ENCODE assay signal across 8 cellular contexts in the genomic region with DNA sequence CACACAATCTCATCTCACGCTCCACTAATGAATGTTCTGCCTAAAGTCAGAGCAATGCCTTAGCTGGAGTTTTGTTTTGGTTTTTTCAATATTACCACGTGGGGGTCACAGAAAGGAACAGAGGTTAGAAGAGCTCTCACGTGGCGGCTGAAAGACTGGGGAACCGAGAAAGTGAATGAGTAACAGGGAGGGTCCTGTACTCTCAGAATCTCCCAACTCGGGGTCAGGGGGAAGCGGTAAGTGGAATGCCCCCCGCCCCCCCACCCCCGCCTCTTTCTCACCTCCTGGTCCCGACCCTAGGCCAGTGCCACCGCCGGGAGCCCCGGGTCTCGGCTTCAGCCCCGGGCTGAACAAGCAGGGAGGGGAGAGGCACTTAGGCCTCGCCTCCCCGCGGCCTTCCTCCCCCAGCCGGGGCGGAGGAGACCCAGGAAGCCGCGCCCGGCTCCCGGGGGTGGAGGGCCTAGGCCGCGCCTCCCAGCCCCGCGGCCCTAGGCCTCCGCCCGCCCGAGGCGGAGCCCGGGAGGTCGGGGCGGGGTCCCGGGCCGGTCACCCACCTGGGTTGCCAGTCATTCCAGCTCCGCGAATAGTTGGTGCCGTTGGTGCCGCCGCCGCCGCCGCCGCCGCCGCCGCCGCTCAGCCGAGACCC.
DNase-seq lines count a peak whose midpoint lies in the region; ATAC-seq and TF ChIP-seq lines count a peak whose summit lies in the region.
"Not testable (repeated sequence)": the region's sequence is repeated elsewhere in the genome, so short reads cannot be mapped to it uniquely, and the experiment has no call there.

No MANE protein-coding gene starts in this region.

- H3K4me1 Mint-ChIP-seq in T-helper 2 cell treated with Interferon-gamma antibody and Interleukin-4, amounts not matched to agents 5 μg/mL and 100 μg/mL, for 36 hours (ENCODE audit: low read depth): peaks cover 10% of the 10 kb centered on the region
- peaks cover 11% of the 10 kb centered on the region for H3K4me1 Mint-ChIP-seq in activated naive CD8-positive, alpha-beta T cell treated with anti-CD3 and anti-CD28 coated beads, Interleukin-2, amount 10 ng/mL, durations not matched to agents 7 days and 5 days
- H3K4me1 Mint-ChIP-seq in glutamatergic neuron (ENCODE audit: low read depth, unreplicated experiment); neural progenitor cell: not testable (repeated sequence)

- DNase-seq in ELR (ENCODE audit: low read depth) (peak; percentile 77), KBM-7 (peak; percentile 26), glutamatergic neuron (peak; percentile 49), neural progenitor cell (ENCODE audit: low spot score) (peak; percentile 82)
- peak; percentile 85 for DNase-seq in T-helper 2 cell treated with Interferon-gamma antibody and Interleukin-4, amounts not matched to agents 5 μg/mL and 100 μg/mL, for 36 hours (ENCODE audit: low spot score)
- peak; percentile 87 for DNase-seq in activated naive CD8-positive, alpha-beta T cell treated with anti-CD3 and anti-CD28 coated beads, Interleukin-2, amount 10 ng/mL, durations not matched to agents 7 days and 5 days
- DNase-seq in stimulated activated naive CD4-positive, alpha-beta T cell treated with Interleukin-2 at 50 U/mL for 16 hours (lab: John Stamatoyannopoulos, UW): peak; percentile 52

- CTCF ChIA-PET in HEK293 (lab: Yijun Ruan, JAX): not testable (repeated sequence)

- H3K4me3 Mint-ChIP-seq in T-helper 2 cell treated with Interferon-gamma antibody and Interleukin-4, amounts not matched to agents 5 μg/mL and 100 μg/mL, for 36 hours: peak overlapping the region; percentile 86
- H3K4me3 Mint-ChIP-seq in activated naive CD8-positive, alpha-beta T cell treated with anti-CD3 and anti-CD28 coated beads, Interleukin-2, amount 10 ng/mL, durations not matched to agents 7 days and 5 days: peak overlapping the region; percentile 91
- H3K4me3 Mint-ChIP-seq in glutamatergic neuron (ENCODE audit: unreplicated experiment): peak overlapping the region; percentile 84
- peak overlapping the region; percentile 92 for H3K4me3 Mint-ChIP-seq in neural progenitor cell

- peaks cover 46% of the 10 kb centered on the region for H4K20me1 ChIP-seq in neural progenitor cell (ENCODE audit: low read depth)

- not testable (repeated sequence) for H3K9me3 ChIP-seq in HEK293 (ENCODE audit: control insufficient read depth, insufficient read depth, low read depth, low read length); neural progenitor cell (ENCODE audit: low read depth)

- H3K27me3 ChIP-seq in neural progenitor cell: not testable (repeated sequence)

- not testable (repeated sequence) for TF ChIP-seq CTCF in HEK293 (tag by site-specific recombination; IDR thresholded peaks at IDR 0.05); glutamatergic neuron (IDR thresholded peaks at IDR 0.05; ENCODE audit: partially characterized antibody, unreplicated experiment); neural progenitor cell (IDR thresholded peaks at IDR 0.05)

- H3K4me3 ChIP-seq in HEK293 (ENCODE audit: low read depth, low read length): peak overlapping the region; percentile 69
- peak overlapping the region; percentile 86 for H3K4me3 ChIP-seq in neural progenitor cell

- not testable (repeated sequence) for H3K36me3 ChIP-seq in HEK293 (ENCODE audit: control insufficient read depth in 2 of 2, insufficient read depth in 1 of 2, low read length in 2 of 2); neural progenitor cell

- H2AFZ ChIP-seq in neural progenitor cell (replicated peaks): not testable (repeated sequence)

- H3K4me1 ChIP-seq in HEK293 (ENCODE audit: control insufficient read depth, insufficient read depth, low read length); neural progenitor cell: not testable (repeated sequence)

- POLR2A ChIA-PET in HEK293 (lab: Yijun Ruan, JAX): not testable (repeated sequence)
- POLR2A ChIA-PET in activated naive CD8-positive, alpha-beta T cell treated with anti-CD3 and anti-CD28 coated beads, Interleukin-2, amount 10 ng/mL, durations not matched to agents 7 days and 5 days (lab: Charles Lee): interaction anchor here (0.6 to 1.7 kb wide), 2 partner anchors 19 to 153 kb away, joined by 3 read pairs; no protein-coding TSS in a partner anchor

- not testable (repeated sequence) for H3K9me3 Mint-ChIP-seq in T-helper 2 cell treated with Interferon-gamma antibody and Interleukin-4, amounts not matched to agents 5 μg/mL and 100 μg/mL, for 36 hours; activated naive CD8-positive, alpha-beta T cell treated with anti-CD3 and anti-CD28 coated beads, Interleukin-2, amount 10 ng/mL, durations not matched to agents 7 days and 5 days; glutamatergic neuron (ENCODE audit: unreplicated experiment); neural progenitor cell

- peak overlapping the region; percentile 92 for H3K27ac Mint-ChIP-seq in T-helper 2 cell treated with Interferon-gamma antibody and Interleukin-4, amounts not matched to agents 5 μg/mL and 100 μg/mL, for 36 hours
- peak overlapping the region; percentile 94 for H3K27ac Mint-ChIP-seq in activated naive CD8-positive, alpha-beta T cell treated with anti-CD3 and anti-CD28 coated beads, Interleukin-2, amount 10 ng/mL, durations not matched to agents 7 days and 5 days
- not testable (repeated sequence) for H3K27ac Mint-ChIP-seq in glutamatergic neuron (ENCODE audit: unreplicated experiment); neural progenitor cell

- H3K27ac ChIP-seq in HEK293 (ENCODE audit: extremely low read depth, low read depth, low read length) (peak overlapping the region; percentile 98), neural progenitor cell (peak overlapping the region; percentile 96)

- in situ Hi-C loops in KBM-7 (cut with MboI; ENCODE audit: low pct_unique_long_range_greater_than_20kb, low sequenced_read_pairs): not testable (repeated sequence)

- H3F3A ChIP-seq in neural progenitor cell (ENCODE audit: low read depth): peaks cover 32% of the 10 kb centered on the region

- peak overlapping the region; percentile 65 for H3K9ac ChIP-seq in neural progenitor cell

- peaks cover 10% of the 10 kb centered on the region for H3K36me3 Mint-ChIP-seq in T-helper 2 cell treated with Interferon-gamma antibody and Interleukin-4, amounts not matched to agents 5 μg/mL and 100 μg/mL, for 36 hours (ENCODE audit: low read depth)
- H3K36me3 Mint-ChIP-seq in activated naive CD8-positive, alpha-beta T cell treated with anti-CD3 and anti-CD28 coated beads, Interleukin-2, amount 10 ng/mL, durations not matched to agents 7 days and 5 days; glutamatergic neuron (ENCODE audit: unreplicated experiment); neural progenitor cell: not testable (repeated sequence)

- not testable (repeated sequence) for H3K27me3 Mint-ChIP-seq in T-helper 2 cell treated with Interferon-gamma antibody and Interleukin-4, amounts not matched to agents 5 μg/mL and 100 μg/mL, for 36 hours (ENCODE audit: low read depth); activated naive CD8-positive, alpha-beta T cell treated with anti-CD3 and anti-CD28 coated beads, Interleukin-2, amount 10 ng/mL, durations not matched to agents 7 days and 5 days; glutamatergic neuron (ENCODE audit: unreplicated experiment); neural progenitor cell (ENCODE audit: insufficient read depth, low read depth)

- peaks cover 57% of the 10 kb centered on the region for H3K79me2 ChIP-seq in neural progenitor cell (ENCODE audit: low read depth)

- peak overlapping the region; percentile 87 for H3K4me2 ChIP-seq in neural progenitor cell

- peak; percentile 71 for ATAC-seq in activated naive CD8-positive, alpha-beta T cell treated with anti-CD3 and anti-CD28 coated beads, Interleukin-2, amount 10 ng/mL, durations not matched to agents 7 days and 5 days (ENCODE audit: low read depth)

TF ChIP-seq in HEK293, 187 proteins besides CTCF, POLR2A, EP300 and RAD21:
- TF ChIP-seq, protein P1, sequence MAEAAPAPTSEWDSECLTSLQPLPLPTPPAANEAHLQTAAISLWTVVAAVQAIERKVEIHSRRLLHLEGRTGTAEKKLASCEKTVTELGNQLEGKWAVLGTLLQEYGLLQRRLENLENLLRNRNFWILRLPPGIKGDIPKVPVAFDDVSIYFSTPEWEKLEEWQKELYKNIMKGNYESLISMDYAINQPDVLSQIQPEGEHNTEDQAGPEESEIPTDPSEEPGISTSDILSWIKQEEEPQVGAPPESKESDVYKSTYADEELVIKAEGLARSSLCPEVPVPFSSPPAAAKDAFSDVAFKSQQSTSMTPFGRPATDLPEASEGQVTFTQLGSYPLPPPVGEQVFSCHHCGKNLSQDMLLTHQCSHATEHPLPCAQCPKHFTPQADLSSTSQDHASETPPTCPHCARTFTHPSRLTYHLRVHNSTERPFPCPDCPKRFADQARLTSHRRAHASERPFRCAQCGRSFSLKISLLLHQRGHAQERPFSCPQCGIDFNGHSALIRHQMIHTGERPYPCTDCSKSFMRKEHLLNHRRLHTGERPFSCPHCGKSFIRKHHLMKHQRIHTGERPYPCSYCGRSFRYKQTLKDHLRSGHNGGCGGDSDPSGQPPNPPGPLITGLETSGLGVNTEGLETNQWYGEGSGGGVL (tag by site-specific recombination; IDR thresholded peaks at IDR 0.05): peak; percentile 59; the same call in 1 of the 2 replicates
- 0 out of 2 replicates have a peak, but pooled peaks have one; percentile 2 for TF ChIP-seq ZNF561 (tag by site-specific recombination; IDR thresholded peaks at IDR 0.05; ENCODE audit: borderline replicate concordance)

Comparison
In these comparisons a context has a peak if more than half of its experiments do, and no peak if none do; other contexts are left out.
1. Peak in every context shown above with its lines: DNase-seq, ATAC-seq, H3K4me3 ChIP-seq and H3K27ac ChIP-seq.
2. DNase-seq: peak in every context shown above with its lines; median percentile 87 in activated naive CD8-positive, alpha-beta T cell treated with anti-CD3 and anti-CD28 coated beads, Interleukin-2, amount 10 ng/mL, durations not matched to agents 7 days and 5 days; 85 in T-helper 2 cell treated with Interferon-gamma antibody and Interleukin-4, amounts not matched to agents 5 μg/mL and 100 μg/mL, for 36 hours; 82 in neural progenitor cell; 77 in ELR; 52 in stimulated activated naive CD4-positive, alpha-beta T cell treated with Interleukin-2 at 50 U/mL for 16 hours; 49 in glutamatergic neuron; 26 in KBM-7.